In the genomic region with DNA sequence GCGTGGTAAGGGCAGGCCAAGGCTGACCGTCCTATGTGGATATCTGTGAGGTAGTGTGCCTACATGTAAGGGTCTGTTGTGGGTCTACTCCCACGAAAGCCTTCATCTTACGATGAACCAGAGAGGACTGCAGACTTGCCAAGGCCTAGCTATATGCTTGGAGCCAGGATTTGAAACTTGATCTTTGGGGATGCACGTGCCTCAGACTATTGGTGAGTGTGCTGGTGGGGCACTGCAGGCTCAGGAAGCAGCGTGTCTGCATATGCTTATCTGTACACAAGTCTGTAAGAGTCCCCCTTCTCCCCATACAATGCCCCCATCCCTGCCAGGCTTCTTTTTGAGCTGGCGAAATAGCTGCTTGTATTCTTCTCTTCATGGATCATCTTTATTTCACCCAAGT, we compare ENCODE assay signal across 20 cellular contexts. TPM values are rescaled to one million over a fixed set of nuclear protein-coding genes. Genes with fewer than 3 reads are reported as not detected.
DNase-seq lines count a peak whose midpoint lies in the region; ATAC-seq and TF ChIP-seq lines count a peak whose summit lies in the region.
"Had no signal": no experiment of that assay in that cellular context is flagged by ENCODE, and none has a peak within 500 bp of the region (broad histone marks: within the 10 kb centered on the region; RNA-seq: fewer than 3 reads in every experiment).

No MANE protein-coding gene starts in this region.

- H3K36me3 ChIP-seq in neural progenitor cell: no peaks in the 10 kb centered on the region

- H3K27me3 ChIP-seq in neural progenitor cell: no peaks in the 10 kb centered on the region
- H3K27me3 ChIP-seq: BE2C, cardiac muscle cell, tibial artery had no signal

- no peak for DNase-seq in stimulated activated naive CD8-positive, alpha-beta T cell treated with anti-CD3 and anti-CD28 coated beads, Interleukin-15, Interleukin-2, amounts not matched to agents 100 U/mL and 50 U/mL, for 24 hours
- DNase-seq in activated T-helper 2 cell treated with anti-CD3 and anti-CD28 coated beads, Interferon-gamma antibody, Interleukin-2, Interleukin-4, amounts not matched to agents 10 μg/mL and 5 μg/mL and 100 μg/mL, durations not matched to agents 14 hours and 24 hours and 36 hours (ENCODE audit: low spot score): no peak
- DNase-seq in memory B cell (ENCODE audit: low spot score in 2 of 2) (no peak), neural progenitor cell (ENCODE audit: low spot score) (no peak), GM03348 (ENCODE audit: low spot score) (no peak), NCI-H69 (lab: John Stamatoyannopoulos, UW) (no peak)
- DNase-seq in stimulated activated CD4-positive, alpha-beta T cell treated with anti-CD3 and anti-CD28 coated beads, Interleukin-4, amount 100 ng/mL, for 4 hours: no peak
- DNase-seq: activated CD4-positive, alpha-beta T cell treated with anti-CD3 and anti-CD28 coated beads for 1 hour; activated gamma-delta T cell; BE2C; H7; mucosa of descending colon; NCI-H1436 treated with DMSO at 0.1 percent for 48 hours; NCI-H526; PC-9; posterior cingulate gyrus; SW 1271; tibial artery had no signal

- H3K27ac ChIP-seq in neural progenitor cell: no peak overlapping the region
- H3K27ac ChIP-seq: cardiac muscle cell, PC-9, tibial artery had no signal

- no peak overlapping the region for H3K4me3 ChIP-seq in neural progenitor cell
- H3K4me3 ChIP-seq: cardiac muscle cell, mucosa of descending colon, PC-9, tibial artery had no signal

- H4K20me1 ChIP-seq in neural progenitor cell (ENCODE audit: low read depth): peaks cover 100% of the 10 kb centered on the region

- peak overlapping the region; percentile 88 for H3K27ac Mint-ChIP-seq in stimulated activated naive CD8-positive, alpha-beta T cell treated with anti-CD3 and anti-CD28 coated beads, Interleukin-15, Interleukin-2, amounts not matched to agents 100 ng/mL and 50 ng/mL, for 24 hours
- H3K27ac Mint-ChIP-seq in activated T-helper 2 cell treated with anti-CD3 and anti-CD28 coated beads, Interferon-gamma antibody, Interleukin-2, Interleukin-4, amounts not matched to agents 10 μg/mL and 5 μg/mL and 100 μg/mL, durations not matched to agents 14 hours and 24 hours and 36 hours: peak overlapping the region; percentile 60
- H3K27ac Mint-ChIP-seq in memory B cell (peak overlapping the region; percentile 88), neural progenitor cell (no peak overlapping the region)

- no peak overlapping the region for H2AFZ ChIP-seq in neural progenitor cell (replicated peaks)
- H2AFZ ChIP-seq: PC-9 had no signal

- no peaks in the 10 kb centered on the region for H3K27me3 Mint-ChIP-seq in stimulated activated naive CD8-positive, alpha-beta T cell treated with anti-CD3 and anti-CD28 coated beads, Interleukin-15, Interleukin-2, amounts not matched to agents 100 ng/mL and 50 ng/mL, for 24 hours
- no peaks in the 10 kb centered on the region for H3K27me3 Mint-ChIP-seq in activated T-helper 2 cell treated with anti-CD3 and anti-CD28 coated beads, Interferon-gamma antibody, Interleukin-2, Interleukin-4, amounts not matched to agents 10 μg/mL and 5 μg/mL and 100 μg/mL, durations not matched to agents 14 hours and 24 hours and 36 hours (ENCODE audit: low read depth)
- no peaks in the 10 kb centered on the region for H3K27me3 Mint-ChIP-seq in memory B cell
- peaks cover 8% of the 10 kb centered on the region for H3K27me3 Mint-ChIP-seq in neural progenitor cell (ENCODE audit: insufficient read depth, low read depth)

- H3K4me1 ChIP-seq in neural progenitor cell: no peaks in the 10 kb centered on the region
- H3K4me1 ChIP-seq: BE2C had no signal

- H3K9me3 ChIP-seq in neural progenitor cell (ENCODE audit: low read depth): no peaks in the 10 kb centered on the region
- H3K9me3 ChIP-seq: BE2C, mucosa of descending colon, tibial artery had no signal

- ATAC-seq in stimulated activated naive CD8-positive, alpha-beta T cell treated with anti-CD3 and anti-CD28 coated beads, Interleukin-15, Interleukin-2, amounts not matched to agents 100 U/mL and 50 U/mL, for 24 hours: no peak
- no peak for ATAC-seq in memory B cell (ENCODE audit: low read depth)
- ATAC-seq: mucosa of descending colon had no signal

- H3K4me1 Mint-ChIP-seq in stimulated activated naive CD8-positive, alpha-beta T cell treated with anti-CD3 and anti-CD28 coated beads, Interleukin-15, Interleukin-2, amounts not matched to agents 100 ng/mL and 50 ng/mL, for 24 hours (ENCODE audit: low read depth): peaks cover 97% of the 10 kb centered on the region
- H3K4me1 Mint-ChIP-seq in activated T-helper 2 cell treated with anti-CD3 and anti-CD28 coated beads, Interferon-gamma antibody, Interleukin-2, Interleukin-4, amounts not matched to agents 10 μg/mL and 5 μg/mL and 100 μg/mL, durations not matched to agents 14 hours and 24 hours and 36 hours (ENCODE audit: low read depth): peaks cover 94% of the 10 kb centered on the region
- peaks cover 52% of the 10 kb centered on the region for H3K4me1 Mint-ChIP-seq in memory B cell
- peaks cover 29% of the 10 kb centered on the region for H3K4me1 Mint-ChIP-seq in neural progenitor cell

- TF ChIP-seq CTCF in neural progenitor cell (IDR thresholded peaks at IDR 0.05): no peak

- no peaks in the 10 kb centered on the region for H3K9me3 Mint-ChIP-seq in stimulated activated naive CD8-positive, alpha-beta T cell treated with anti-CD3 and anti-CD28 coated beads, Interleukin-15, Interleukin-2, amounts not matched to agents 100 ng/mL and 50 ng/mL, for 24 hours
- no peaks in the 10 kb centered on the region for H3K9me3 Mint-ChIP-seq in activated T-helper 2 cell treated with anti-CD3 and anti-CD28 coated beads, Interferon-gamma antibody, Interleukin-2, Interleukin-4, amounts not matched to agents 10 μg/mL and 5 μg/mL and 100 μg/mL, durations not matched to agents 14 hours and 24 hours and 36 hours
- no peaks in the 10 kb centered on the region for H3K9me3 Mint-ChIP-seq in memory B cell
- no peaks in the 10 kb centered on the region for H3K9me3 Mint-ChIP-seq in neural progenitor cell

- intact Hi-C loops in activated T-helper 2 cell treated with anti-CD3 and anti-CD28 coated beads, Interferon-gamma antibody, Interleukin-2, Interleukin-4, amounts not matched to agents 10 μg/mL and 5 μg/mL and 100 μg/mL, durations not matched to agents 14 hours and 24 hours and 36 hours (cut with micrococcal nuclease): loop anchor here (5.0 kb wide), 1 partner anchor 108 kb away; no protein-coding TSS in a partner anchor

- no peak overlapping the region for H3K9ac ChIP-seq in neural progenitor cell

- no peak overlapping the region for H3K4me3 Mint-ChIP-seq in stimulated activated naive CD8-positive, alpha-beta T cell treated with anti-CD3 and anti-CD28 coated beads, Interleukin-15, Interleukin-2, amounts not matched to agents 100 ng/mL and 50 ng/mL, for 24 hours
- H3K4me3 Mint-ChIP-seq in activated T-helper 2 cell treated with anti-CD3 and anti-CD28 coated beads, Interferon-gamma antibody, Interleukin-2, Interleukin-4, amounts not matched to agents 10 μg/mL and 5 μg/mL and 100 μg/mL, durations not matched to agents 14 hours and 24 hours and 36 hours (ENCODE audit: low read depth): no peak overlapping the region
- H3K4me3 Mint-ChIP-seq in memory B cell (no peak overlapping the region), neural progenitor cell (no peak overlapping the region)

- no peaks in the 10 kb centered on the region for H3F3A ChIP-seq in neural progenitor cell (ENCODE audit: low read depth)

- H3K4me2 ChIP-seq in neural progenitor cell: no peak overlapping the region
- H3K4me2 ChIP-seq: PC-9 had no signal

- peaks cover 98% of the 10 kb centered on the region for H3K79me2 ChIP-seq in neural progenitor cell (ENCODE audit: low read depth)

- H3K36me3 Mint-ChIP-seq in stimulated activated naive CD8-positive, alpha-beta T cell treated with anti-CD3 and anti-CD28 coated beads, Interleukin-15, Interleukin-2, amounts not matched to agents 100 ng/mL and 50 ng/mL, for 24 hours (ENCODE audit: low read depth): peaks cover 23% of the 10 kb centered on the region
- peaks cover 37% of the 10 kb centered on the region for H3K36me3 Mint-ChIP-seq in activated T-helper 2 cell treated with anti-CD3 and anti-CD28 coated beads, Interferon-gamma antibody, Interleukin-2, Interleukin-4, amounts not matched to agents 10 μg/mL and 5 μg/mL and 100 μg/mL, durations not matched to agents 14 hours and 24 hours and 36 hours (ENCODE audit: low read depth)
- H3K36me3 Mint-ChIP-seq in memory B cell (peaks cover 3% of the 10 kb centered on the region), neural progenitor cell (peaks cover 18% of the 10 kb centered on the region)

RNA-seq across cellular contexts. Expression of gene PLCG1, which starts 17.9 kb away (rescaled TPM):
- 174 and 187 TPM in 2 replicates for total RNA-seq in activated T-helper 2 cell treated with anti-CD3 and anti-CD28 coated beads, Interferon-gamma antibody, Interleukin-2, Interleukin-4, amounts not matched to agents 10 μg/mL and 5 μg/mL and 100 μg/mL, durations not matched to agents 14 hours and 24 hours and 36 hours
- 146 and 265 TPM in 2 replicates for total RNA-seq in neural progenitor cell (ENCODE audit: low replicate concordance)
